In the genomic region with DNA sequence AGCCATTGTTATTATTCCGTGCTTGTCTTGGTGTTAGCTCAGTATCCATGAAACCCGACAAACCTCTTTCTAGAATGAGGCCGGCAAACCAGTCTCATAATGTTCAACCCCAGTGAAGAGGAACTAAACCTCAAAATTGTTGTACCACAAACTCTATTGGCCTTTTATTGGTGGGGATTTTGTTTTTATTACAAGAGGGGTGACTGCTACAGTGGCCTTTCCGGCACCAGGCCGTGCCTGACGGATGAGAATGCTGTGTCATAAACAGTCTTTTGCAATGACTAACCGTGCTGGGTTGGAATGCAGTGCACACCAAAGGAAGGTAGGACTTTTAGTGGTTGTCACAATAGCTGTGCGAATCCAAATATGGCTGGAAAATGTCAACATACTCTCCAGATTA, we compare ENCODE assay signal across 18 cellular contexts.
DNase-seq lines count a peak whose midpoint lies in the region; ATAC-seq and TF ChIP-seq lines count a peak whose summit lies in the region.
"Had no signal": no experiment of that assay in that cellular context is flagged by ENCODE, and none has a peak within 500 bp of the region (broad histone marks: within the 10 kb centered on the region; RNA-seq: fewer than 3 reads in every experiment).

No MANE protein-coding gene starts in this region.

- peak; percentile 75 for DNase-seq in GM23248
- DNase-seq in PC-3: peak; percentile 90
- DNase-seq in epithelial cell of proximal tubule (ENCODE audit: low read depth): peak; percentile 60
- DNase-seq in renal cortical epithelial cell (ENCODE audit: low read depth): peak; percentile 91
- DNase-seq in stimulated activated CD4-positive, alpha-beta T cell treated with anti-CD3 and anti-CD28 coated beads, Interleukin-2, amount 100 ng/mL, for 48 hours: no peak
- no peak for DNase-seq in activated T-cell treated with anti-CD3 and anti-CD28 coated beads, Interleukin-2, amount 50 U/mL, for 48 hours
- no peak for DNase-seq in NCI-H1417 treated with DMSO at 0.1 percent for 48 hours (lab: John Stamatoyannopoulos, UW)
- no peak for DNase-seq in activated naive CD8-positive, alpha-beta T cell treated with anti-CD3 and anti-CD28 coated beads, Interleukin-2, amount 50 U/mL, for 24 hours
- DNase-seq: CD4-positive, alpha-beta memory T cell; dorsolateral prefrontal cortex; H7; kidney; NCI-H774; right lobe of liver; SHP77 had no signal

- H3K4me1 ChIP-seq in GM23248 (ENCODE audit: insufficient read depth) (peaks cover 13% of the 10 kb centered on the region), PC-3 (ENCODE audit: insufficient read depth, low read length) (peaks cover 15% of the 10 kb centered on the region)
- H3K4me1 ChIP-seq: gastroesophageal sphincter, right lobe of liver had no signal

- BruUV-seq in PC-3 (replicated peaks; lab: Mats Ljungman, UMichigan): no TSS peak

- H3K27ac ChIP-seq in GM23248 (peak overlapping the region; percentile 74), PC-3 (ENCODE audit: low read length) (peak overlapping the region; percentile 73)
- H3K27ac ChIP-seq: dorsolateral prefrontal cortex, gastroesophageal sphincter, right lobe of liver had no signal

- H3K4me3 ChIP-seq in GM23248 (no peak overlapping the region), PC-3 (ENCODE audit: low read length) (no peak overlapping the region), epithelial cell of proximal tubule (ENCODE audit: low read depth, low read length) (peak overlapping the region; percentile 16)
- H3K4me3 ChIP-seq: dorsolateral prefrontal cortex, gastroesophageal sphincter, right lobe of liver had no signal

- H3K4me2 ChIP-seq in GM23248 (ENCODE audit: unreplicated experiment) (peak overlapping the region; percentile 42), PC-3 (ENCODE audit: low read length) (peak overlapping the region; percentile 54)

- H3K27ac Mint-ChIP-seq in activated naive CD8-positive, alpha-beta T cell treated with anti-CD3 and anti-CD28 coated beads, Interleukin-2, amount 50 U/mL, for 24 hours: no peak overlapping the region
- H3K27ac Mint-ChIP-seq: activated naive CD4-positive, alpha-beta T cell treated with anti-CD3 and anti-CD28 coated beads, Interleukin-2, amount 50 U/mL, for 24 hours; CD4-positive, alpha-beta memory T cell had no signal

- no peaks in the 10 kb centered on the region for H3K36me3 Mint-ChIP-seq in activated naive CD8-positive, alpha-beta T cell treated with anti-CD3 and anti-CD28 coated beads, Interleukin-2, amount 50 U/mL, for 24 hours (ENCODE audit: low read depth)
- H3K36me3 Mint-ChIP-seq: activated naive CD4-positive, alpha-beta T cell treated with anti-CD3 and anti-CD28 coated beads, Interleukin-2, amount 50 U/mL, for 24 hours; CD4-positive, alpha-beta memory T cell had no signal

- CTCF ChIA-PET in PC-3 (lab: Charles Lee): no interaction called here

- peaks cover 20% of the 10 kb centered on the region for H3K27me3 Mint-ChIP-seq in activated naive CD8-positive, alpha-beta T cell treated with anti-CD3 and anti-CD28 coated beads, Interleukin-2, amount 50 U/mL, for 24 hours

- in situ Hi-C loops in GM23248 (cut with MboI): no loop called here

- H3F3A ChIP-seq in GM23248 (ENCODE audit: insufficient read depth) (no peaks in the 10 kb centered on the region), PC-3 (ENCODE audit: low read length, unreplicated experiment) (no peaks in the 10 kb centered on the region)

- peaks cover 2% of the 10 kb centered on the region for H3K4me1 Mint-ChIP-seq in activated naive CD8-positive, alpha-beta T cell treated with anti-CD3 and anti-CD28 coated beads, Interleukin-2, amount 50 U/mL, for 24 hours
- H3K4me1 Mint-ChIP-seq: CD4-positive, alpha-beta memory T cell had no signal

- H3K36me3 ChIP-seq in GM23248 (ENCODE audit: low read depth) (no peaks in the 10 kb centered on the region), PC-3 (ENCODE audit: low read depth, low read length) (no peaks in the 10 kb centered on the region)
- H3K36me3 ChIP-seq: gastroesophageal sphincter, right lobe of liver had no signal

- H3K9me3 Mint-ChIP-seq in activated naive CD8-positive, alpha-beta T cell treated with anti-CD3 and anti-CD28 coated beads, Interleukin-2, amount 50 U/mL, for 24 hours: no peaks in the 10 kb centered on the region
- H3K9me3 Mint-ChIP-seq: activated naive CD4-positive, alpha-beta T cell treated with anti-CD3 and anti-CD28 coated beads, Interleukin-2, amount 50 U/mL, for 24 hours had no signal

- no peaks in the 10 kb centered on the region for H3K27me3 ChIP-seq in GM23248 (replicated peaks; ENCODE audit: insufficient read depth)
- H3K27me3 ChIP-seq in PC-3 (ENCODE audit: low read length): no peaks in the 10 kb centered on the region
- H3K27me3 ChIP-seq: gastroesophageal sphincter, right lobe of liver had no signal

- intact Hi-C loops in PC-3 (cut with micrococcal nuclease): loop anchor here (10.0 kb wide), 1 partner anchor 62 kb away; the partner anchor contains the start of gene SHROOM2

- no peak overlapping the region for H3K4me3 Mint-ChIP-seq in activated naive CD8-positive, alpha-beta T cell treated with anti-CD3 and anti-CD28 coated beads, Interleukin-2, amount 50 U/mL, for 24 hours
- H3K4me3 Mint-ChIP-seq: activated naive CD4-positive, alpha-beta T cell treated with anti-CD3 and anti-CD28 coated beads, Interleukin-2, amount 50 U/mL, for 24 hours; CD4-positive, alpha-beta memory T cell; neural crest cell had no signal

- H4K20me1 ChIP-seq in GM23248 (ENCODE audit: insufficient read depth) (no peaks in the 10 kb centered on the region), PC-3 (ENCODE audit: low read length) (no peaks in the 10 kb centered on the region)

- TF ChIP-seq CTCF in PC-3 (conservative IDR thresholded peaks at IDR 0.05; ENCODE audit: low read depth, low read length): no peak
- TF ChIP-seq CTCF in epithelial cell of proximal tubule (conservative IDR thresholded peaks at IDR 0.05; ENCODE audit: low read depth, low read length): no peak

- H2AFZ ChIP-seq in GM23248 (peak overlapping the region; percentile 86), PC-3 (ENCODE audit: low read length) (peak overlapping the region; percentile 34; the same call in 1 of the 2 replicates)

- H3K9me2 ChIP-seq in GM23248 (ENCODE audit: insufficient read depth) (no peaks in the 10 kb centered on the region), PC-3 (replicated peaks; ENCODE audit: low read length) (no peaks in the 10 kb centered on the region)

- H3K79me2 ChIP-seq in GM23248 (ENCODE audit: insufficient read depth) (no peaks in the 10 kb centered on the region), PC-3 (ENCODE audit: low read length) (no peaks in the 10 kb centered on the region)

- WGBS in GM23248 (ENCODE audit: low coverage in 1 of 2, low lambda C conversion rate in 2 of 2, missing lambda C conversion rate in 2 of 2), 2 experiments: 30 to 41% methylated on average over 8 of the region's 8 CpGs

- ATAC-seq in PC-3: peak; percentile 99
- ATAC-seq in activated naive CD8-positive, alpha-beta T cell treated with anti-CD3 and anti-CD28 coated beads, Interleukin-2, amount 50 U/mL, for 24 hours: no peak
- ATAC-seq: gastroesophageal sphincter had no signal

- H3K9me3 ChIP-seq in GM23248 (ENCODE audit: low read depth): no peaks in the 10 kb centered on the region
- H3K9me3 ChIP-seq in PC-3 (ENCODE audit: low read length): no peaks in the 10 kb centered on the region
- H3K9me3 ChIP-seq: gastroesophageal sphincter, right lobe of liver had no signal

- POLR2A ChIA-PET in PC-3 (lab: Charles Lee; ENCODE audit: unreplicated experiment): no interaction called here

- H3K9ac ChIP-seq in GM23248 (peak overlapping the region; percentile 33; the same call in 1 of the 2 replicates), PC-3 (ENCODE audit: low read length) (no peak overlapping the region)

Comparison
In these comparisons a context has a peak if more than half of its experiments do, and no peak if none do; other contexts are left out.
1. DNase-seq: peak in GM23248 (single experiment), PC-3 (single experiment), epithelial cell of proximal tubule (single experiment) and renal cortical epithelial cell (single experiment); none in stimulated activated CD4-positive, alpha-beta T cell treated with anti-CD3 and anti-CD28 coated beads, Interleukin-2, amount 100 ng/mL, for 48 hours (0 of 2), activated T-cell treated with anti-CD3 and anti-CD28 coated beads, Interleukin-2, amount 50 U/mL, for 48 hours (0 of 2), NCI-H1417 treated with DMSO at 0.1 percent for 48 hours (single experiment) and activated naive CD8-positive, alpha-beta T cell treated with anti-CD3 and anti-CD28 coated beads, Interleukin-2, amount 50 U/mL, for 24 hours (single experiment).